In genomic region chr6:111406200-111406711, GRCh38 we compare ENCODE assay signal across 8 cellular contexts.
DNase-seq lines count a peak whose midpoint lies in the region; ATAC-seq and TF ChIP-seq lines count a peak whose summit lies in the region.

No MANE protein-coding gene starts in this region.

- no peak overlapping the region for H3K4me3 ChIP-seq in Caco-2 (ENCODE audit: low read depth, low read length)
- no peak overlapping the region for H3K4me3 ChIP-seq in epithelial cell of esophagus (ENCODE audit: low read length)

- H3K27me3 ChIP-seq in Caco-2 (replicated peaks; ENCODE audit: control insufficient read depth, insufficient read depth, low read length), result no peaks in the 10 kb centered on the region

- H3K36me3 Mint-ChIP-seq in Caco-2 (ENCODE audit: insufficient read depth, unreplicated experiment) (peaks cover 15% of the 10 kb centered on the region), osteocyte (ENCODE audit: unreplicated experiment) (peaks cover 43% of the 10 kb centered on the region)

- no peaks in the 10 kb centered on the region for H3K9me3 ChIP-seq in Caco-2

- CTCF ChIA-PET in Caco-2 (lab: Charles Lee), result no interaction called here

- H3K9me3 Mint-ChIP-seq in Caco-2 (ENCODE audit: unreplicated experiment), result no peaks in the 10 kb centered on the region
- H3K9me3 Mint-ChIP-seq in osteocyte (ENCODE audit: unreplicated experiment), result peaks cover 12% of the 10 kb centered on the region

- H3K27ac Mint-ChIP-seq in Caco-2 (ENCODE audit: unreplicated experiment) (peak overlapping the region; percentile 2), osteocyte (ENCODE audit: unreplicated experiment) (no peak overlapping the region)

- POLR2A ChIA-PET in Caco-2 (lab: Charles Lee), result no interaction called here

- no peak for TF ChIP-seq CTCF in Caco-2 (IDR thresholded peaks at IDR 0.05; ENCODE audit: insufficient read depth in 1 of 2, low read depth in 1 of 2, low read length in 1 of 2, severe bottlenecking in 1 of 2, unreplicated experiment in 1 of 2)
- TF ChIP-seq CTCF in epithelial cell of esophagus (IDR thresholded peaks at IDR 0.05; ENCODE audit: insufficient read depth, low read depth, low read length, missing control alignments), result no peak
- no peak for TF ChIP-seq CTCF in osteocyte (IDR thresholded peaks at IDR 0.05)

- H3K36me3 ChIP-seq in Caco-2 (ENCODE audit: control insufficient read depth, insufficient read depth, low read length), result no peaks in the 10 kb centered on the region

- no TSS peak for BruUV-seq in Caco-2 (replicated peaks; lab: Mats Ljungman, UMichigan)

- H3K4me3 Mint-ChIP-seq in Caco-2 (ENCODE audit: unreplicated experiment) (no peak overlapping the region), osteocyte (ENCODE audit: unreplicated experiment) (no peak overlapping the region)

- H3K4me1 ChIP-seq in Caco-2, result no peaks in the 10 kb centered on the region

- ATAC-seq in GM19463 (IDR thresholded peaks at IDR 0.05; ENCODE audit: unreplicated experiment) (peak; percentile 97), HG03442 (IDR thresholded peaks at IDR 0.05; ENCODE audit: unreplicated experiment) (peak; percentile 98)

- H3K4me1 Mint-ChIP-seq in Caco-2 (ENCODE audit: low read depth, unreplicated experiment) (no peaks in the 10 kb centered on the region), osteocyte (ENCODE audit: unreplicated experiment) (no peaks in the 10 kb centered on the region)

- intact Hi-C loops in Caco-2 (cut with micrococcal nuclease; ENCODE audit: unreplicated experiment), result no loop called here

- H3K27me3 Mint-ChIP-seq in Caco-2 (ENCODE audit: insufficient read depth, unreplicated experiment) (no peaks in the 10 kb centered on the region), osteocyte (ENCODE audit: unreplicated experiment) (no peaks in the 10 kb centered on the region)

- DNase-seq in Caco-2, result no peak
- DNase-seq in epithelial cell of esophagus (ENCODE audit: low read depth), result peak; percentile 33
- DNase-seq in osteocyte (ENCODE audit: extremely low spot score, unreplicated experiment), result no peak
- no peak for DNase-seq in HUDEP-2 (lab: John Stamatoyannopoulos, UW; ENCODE audit: unreplicated experiment in 76 of 76)
- DNase-seq in C1 segment of cervical spinal cord (lab: John Stamatoyannopoulos, UW), result no peak
- DNase-seq in HuH-7.5 (ENCODE audit: low spot score), result no peak
